ENCODE assay signal across 20 cellular contexts in the genomic region with DNA sequence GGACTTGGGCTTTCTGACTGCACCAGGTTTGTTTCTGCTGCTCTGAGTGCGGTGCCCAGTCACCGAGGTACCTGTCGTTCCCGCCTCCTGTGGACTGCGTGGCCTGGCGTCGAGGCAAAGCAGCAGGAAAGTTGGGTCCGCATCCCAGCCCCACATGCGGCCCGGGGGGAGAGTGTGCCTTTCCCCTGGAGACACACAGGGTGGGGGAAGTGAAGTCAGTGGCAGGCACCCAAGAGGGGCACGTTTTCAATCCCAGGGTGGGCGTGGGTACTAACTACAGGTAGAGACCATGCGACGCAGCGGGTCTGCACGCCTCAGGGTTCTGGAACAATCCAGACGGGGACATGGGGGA. TPM values are rescaled to one million over a fixed set of nuclear protein-coding genes. Genes with fewer than 3 reads are reported as not detected.
DNase-seq lines count a peak whose midpoint lies in the region; ATAC-seq and TF ChIP-seq lines count a peak whose summit lies in the region.
"Had no signal": no experiment of that assay in that cellular context is flagged by ENCODE, and none has a peak within 500 bp of the region (broad histone marks: within the 10 kb centered on the region; RNA-seq: fewer than 3 reads in every experiment).

No MANE protein-coding gene starts in this region.

- H3K4me1 Mint-ChIP-seq in chondrocyte (ENCODE audit: low read depth): peaks cover 23% of the 10 kb centered on the region
- H3K4me1 Mint-ChIP-seq in T-helper 17 cell: peaks cover 15% of the 10 kb centered on the region

- H3K9me3 ChIP-seq in left ventricle myocardium inferior (replicated peaks) (no peaks in the 10 kb centered on the region), neutrophil (no peaks in the 10 kb centered on the region), T-helper 17 cell (ENCODE audit: control insufficient read depth, low read length, poor library complexity, severe bottlenecking) (no peaks in the 10 kb centered on the region)
- H3K9me3 ChIP-seq: BE2C, Peyer's patch had no signal

- intact Hi-C loops in left ventricle myocardium inferior (cut with micrococcal nuclease): no loop called here
- intact Hi-C loops in left cardiac atrium (cut with DNase I): loop anchor here in 1 of 2 donors (5.0 kb wide), 1 partner anchor 52 kb away; no protein-coding TSS in a partner anchor

- H3K27ac Mint-ChIP-seq in chondrocyte (ENCODE audit: unreplicated experiment) (no peak overlapping the region), T-helper 17 cell (no peak overlapping the region)
- H3K27ac Mint-ChIP-seq: CD8-positive, alpha-beta T cell; GM23338 had no signal

- no peak for ATAC-seq in left cardiac atrium
- no peak for ATAC-seq in T-helper 17 cell
- no peak for ATAC-seq in GM19463 (IDR thresholded peaks at IDR 0.05; ENCODE audit: unreplicated experiment)
- ATAC-seq: CD8-positive, alpha-beta T cell; GM23338; HCT116; HepG2 had no signal

- H3K27me3 ChIP-seq in left ventricle myocardium inferior (ENCODE audit: low read depth): no peaks in the 10 kb centered on the region
- no peaks in the 10 kb centered on the region for H3K27me3 ChIP-seq in neutrophil
- H3K27me3 ChIP-seq: BE2C, Peyer's patch had no signal

- peaks cover 93% of the 10 kb centered on the region for H3K4me1 ChIP-seq in left ventricle myocardium inferior
- H3K4me1 ChIP-seq in neutrophil (ENCODE audit: control insufficient read depth in 1 of 2, insufficient read depth in 1 of 2, low read depth in 1 of 2, low read length in 1 of 2): peaks cover 34 to 43% of the 10 kb centered on the region in 2 experiments

- H3K27ac ChIP-seq in left ventricle myocardium inferior (replicated peaks) (peak overlapping the region; percentile 94), neutrophil (peak overlapping the region; percentile 95)

- no peak overlapping the region for H3K4me3 Mint-ChIP-seq in chondrocyte (ENCODE audit: unreplicated experiment)
- H3K4me3 Mint-ChIP-seq in T-helper 17 cell: no peak overlapping the region
- H3K4me3 Mint-ChIP-seq: CD8-positive, alpha-beta T cell; GM23338 had no signal

- TF ChIP-seq CTCF in left ventricle myocardium inferior (IDR thresholded peaks at IDR 0.05; ENCODE audit: borderline replicate concordance) (no peak), chondrocyte (IDR thresholded peaks at IDR 0.05) (no peak), neutrophil (IDR thresholded peaks at IDR 0.05) (no peak)

- DNase-seq in left ventricle myocardium inferior (no peak), left cardiac atrium (no peak), chondrocyte (ENCODE audit: low spot score) (peak; percentile 88), T-helper 17 cell (no peak), NCI-H524 treated with DMSO at 0.1 percent for 48 hours (lab: John Stamatoyannopoulos, UW) (no peak)
- DNase-seq: BE2C; Calu3; EL; KBM-7; NCI-H1694 treated with DMSO at 0.1 percent for 48 hours; NCI-H748 treated with DMSO at 0.1 percent for 48 hours; NK-92 treated with Interleukin-12 subunit alpha and Interleukin-12 subunit beta, amount 100 ng/mL, for 24 hours; Peyer's patch; SHP77 treated with DMSO at 0.1 percent for 48 hours had no signal

- H3K36me3 ChIP-seq in left ventricle myocardium inferior: no peaks in the 10 kb centered on the region
- no peaks in the 10 kb centered on the region for H3K36me3 ChIP-seq in neutrophil
- H3K36me3 ChIP-seq: BE2C, Peyer's patch had no signal

- H3K27me3 Mint-ChIP-seq in chondrocyte (ENCODE audit: low read depth) (no peaks in the 10 kb centered on the region), T-helper 17 cell (no peaks in the 10 kb centered on the region)

- no peaks in the 10 kb centered on the region for H3K9me3 Mint-ChIP-seq in chondrocyte (ENCODE audit: low read depth)
- H3K9me3 Mint-ChIP-seq: CD8-positive, alpha-beta T cell; GM23338 had no signal

- no peak overlapping the region for H3K4me3 ChIP-seq in left ventricle myocardium inferior
- no peak overlapping the region for H3K4me3 ChIP-seq in neutrophil (ENCODE audit: low read depth in 1 of 2, low read length in 1 of 2)
- H3K4me3 ChIP-seq: GM23338, Peyer's patch had no signal

- no peaks in the 10 kb centered on the region for H3K36me3 Mint-ChIP-seq in chondrocyte (ENCODE audit: low read depth)
- H3K36me3 Mint-ChIP-seq in T-helper 17 cell (ENCODE audit: low read depth): no peaks in the 10 kb centered on the region
- H3K36me3 Mint-ChIP-seq: CD8-positive, alpha-beta T cell had no signal

RNA-seq across cellular contexts. Expression of a gene that starts 25.3 kb away (rescaled TPM):
- total RNA-seq in left ventricle myocardium inferior (77.6 TPM), left cardiac atrium (10 to 100 TPM; 58.5 to 95.4 TPM), chondrocyte (23.8 to 44.8 TPM (median 31.7 TPM) in 3 replicates), T-helper 17 cell (10 to 100 TPM; 14.2 to 14.5 TPM)

RNA-seq across cellular contexts. Expression of a gene that starts 57.5 kb away (rescaled TPM):
- total RNA-seq in left ventricle myocardium inferior (8.9 TPM), left cardiac atrium (1 to 10 TPM; 6.5 to 8.1 TPM), chondrocyte (27.9 to 42.7 TPM (median 29.8 TPM) in 3 replicates), T-helper 17 cell (1 to 10 TPM; 3.0 to 6.0 TPM)
